8 cellular contexts compared by ENCODE assay signal in genomic region chr15:90191795-90192494, GRCh38. TPM values are rescaled to one million over a fixed set of nuclear protein-coding genes. Genes with fewer than 3 reads are reported as not detected.
DNase-seq lines count a peak whose midpoint lies in the region; ATAC-seq and TF ChIP-seq lines count a peak whose summit lies in the region.

No MANE protein-coding gene starts in this region.

- TF ChIP-seq POLR2A in GM18526 (IDR thresholded peaks at IDR 0.05; ENCODE audit: extremely low read depth, insufficient read length), result peak; percentile 53

- intact Hi-C loops in posterior vena cava (cut with DNase I), result no loop called here

- peak; percentile 58 for ATAC-seq in HG03139 (IDR thresholded peaks at IDR 0.05; ENCODE audit: unreplicated experiment)

- DNase-seq in A172 (ENCODE audit: low spot score), result peak; percentile 41
- peak; percentile 48 for DNase-seq in NCI-H226
- peak; percentile 43 for DNase-seq in activated T-cell treated with anti-CD3 and anti-CD28 coated beads, Interleukin-2, amount 50 U/mL, for 1 hour
- peak; percentile 87 for DNase-seq in globus pallidus (ENCODE audit: low spot score)
- peak; percentile 88 for DNase-seq in posterior vena cava (ENCODE audit: low spot score)
- DNase-seq in cerebellar nuclear complex (lab: John Stamatoyannopoulos, UW), result no peak

RNA-seq across cellular contexts. Expression of gene SEMA4B, which starts 9.2 kb away (rescaled TPM):
- total RNA-seq in A172 (2014; rRNA removed; shearing (Covaris generic)), result 17.1 and 33.8 TPM in 2 replicates
- total RNA-seq in posterior vena cava, result 10 to 100 TPM; 21.1 to 22.7 TPM

RNA-seq across cellular contexts. Expression of gene CIB1, which starts 41.8 kb away (rescaled TPM):
- total RNA-seq in A172 (2014; rRNA removed; shearing (Covaris generic)), result 35.1 and 52.7 TPM in 2 replicates
- 10 to 100 TPM; 37.5 to 41.6 TPM for total RNA-seq in posterior vena cava

RNA-seq across cellular contexts. Expression of gene GDPGP1, which starts 42.1 kb away (rescaled TPM):
- total RNA-seq in A172 (2014; rRNA removed; shearing (Covaris generic)), result 4.8 and 5.7 TPM in 2 replicates
- total RNA-seq in posterior vena cava, result 1 to 10 TPM; 4.1 to 5.9 TPM

RNA-seq across cellular contexts. Expression of gene TTLL13, which starts 57.4 kb away (rescaled TPM):
- not detected in 2 replicates for total RNA-seq in A172 (2014; rRNA removed; shearing (Covaris generic))
- total RNA-seq in posterior vena cava, result not detected

Comparison
In these comparisons a context has a peak if more than half of its experiments do, and no peak if none do; other contexts are left out.
1. DNase-seq: peak in A172 (single experiment), NCI-H226 (single experiment), activated T-cell treated with anti-CD3 and anti-CD28 coated beads, Interleukin-2, amount 50 U/mL, for 1 hour (single experiment), globus pallidus (single experiment) and posterior vena cava (single experiment); none in cerebellar nuclear complex (0 of 2).